15 cellular contexts compared by ENCODE assay signal in the genomic region with DNA sequence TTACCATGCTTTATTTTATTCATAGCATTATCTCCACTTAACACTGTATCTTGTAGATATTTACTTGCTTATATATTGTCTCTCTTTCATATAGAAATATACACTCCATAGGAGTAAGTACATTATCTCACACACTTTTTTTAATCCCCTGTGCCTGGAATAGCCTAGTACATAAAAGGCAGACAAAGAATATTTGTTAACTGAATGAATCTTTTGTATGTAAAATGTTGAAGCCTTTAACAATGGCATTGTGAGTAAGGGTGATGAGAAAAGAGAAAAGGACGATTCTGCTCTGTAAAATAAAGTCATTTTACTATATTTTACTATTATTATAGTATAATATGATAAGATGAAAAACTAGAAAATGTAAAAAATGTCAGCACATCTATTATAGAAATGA.
A peak's percentile ranks its signal among the peaks of the same experiment; 100 is the strongest.
DNase-seq lines count a peak whose midpoint lies in the region; ATAC-seq and TF ChIP-seq lines count a peak whose summit lies in the region.
"Had no signal": no experiment of that assay in that cellular context is flagged by ENCODE, and none has a peak within 500 bp of the region (broad histone marks: within the 10 kb centered on the region; RNA-seq: fewer than 3 reads in every experiment).

No MANE protein-coding gene starts in this region.

- DNase-seq in globus pallidus (ENCODE audit: low spot score) (peak; percentile 85), middle frontal gyrus (ENCODE audit: extremely low spot score, low spot score) (peak; percentile 34), CD1c-positive myeloid dendritic cell (ENCODE audit: extremely low spot score) (no peak), A673 (ENCODE audit: low spot score) (no peak)
- DNase-seq: Caco-2; CD8-positive, alpha-beta memory T cell; DND-41; GDM1; HCEC 1CT; HFFc6 had no signal

- no TSS peak for BruUV-seq in A673 (replicated peaks; lab: Mats Ljungman, UMichigan)

- intact Hi-C loops in A673 (cut with micrococcal nuclease; ENCODE audit: unreplicated experiment): no loop called here

- CTCF ChIA-PET in A673 (lab: Charles Lee): no interaction called here

- ATAC-seq in GM21825 (IDR thresholded peaks at IDR 0.05; ENCODE audit: unreplicated experiment): no peak

- H3K4me3 ChIP-seq in A673 (ENCODE audit: low read depth, low read length, poor library complexity, severe bottlenecking): no peak overlapping the region

- H3K36me3 ChIP-seq in A673 (ENCODE audit: insufficient read depth, low read length, poor library complexity, severe bottlenecking): no peaks in the 10 kb centered on the region
- H3K36me3 ChIP-seq: BE2C had no signal

- H3K4me1 ChIP-seq in A673 (ENCODE audit: insufficient read depth, low read length, poor library complexity, severe bottlenecking): no peaks in the 10 kb centered on the region
- H3K4me1 ChIP-seq: Caco-2 had no signal

- POLR2A ChIA-PET in A673 (lab: Charles Lee; ENCODE audit: low non-redundant PET): no interaction called here

- H3K27ac ChIP-seq in angular gyrus (ENCODE audit: low read depth, low read length) (peak overlapping the region; percentile 99), temporal lobe (ENCODE audit: low read depth, low read length) (peak overlapping the region; percentile 97), A673 (ENCODE audit: low read depth, low read length, poor library complexity, severe bottlenecking) (no peak overlapping the region)
- H3K27ac ChIP-seq: C4-2B had no signal

- no peaks in the 10 kb centered on the region for H3K9me3 ChIP-seq in A673 (ENCODE audit: low read depth, low read length, poor library complexity, severe bottlenecking)
- H3K9me3 ChIP-seq: BE2C, Caco-2 had no signal

- H3K27me3 ChIP-seq in A673 (replicated peaks; ENCODE audit: insufficient read depth, low read depth, low read length, poor library complexity): no peaks in the 10 kb centered on the region
- H3K27me3 ChIP-seq: BE2C had no signal

- TF ChIP-seq CTCF in A673 (conservative IDR thresholded peaks at IDR 0.05; ENCODE audit: low read depth, low read length): no peak

Comparison
In these comparisons a context has a peak if more than half of its experiments do, and no peak if none do; other contexts are left out.
1. DNase-seq: peak in globus pallidus (single experiment) and middle frontal gyrus (single experiment); none in CD1c-positive myeloid dendritic cell (single experiment) and A673 (single experiment).